Comparison of ENCODE assay signal across 13 cellular contexts in genomic region chr15:63880019-63880418, GRCh38. TPM values are rescaled to one million over a fixed set of nuclear protein-coding genes. Genes with fewer than 3 reads are reported as not detected.
DNase-seq lines count a peak whose midpoint lies in the region; ATAC-seq, FAIRE-seq and TF ChIP-seq lines count a peak whose summit lies in the region.
"Had no signal": no experiment of that assay in that cellular context is flagged by ENCODE, and none has a peak within 500 bp of the region (broad histone marks: within the 10 kb centered on the region; RNA-seq: fewer than 3 reads in every experiment).

No MANE protein-coding gene starts in this region.

- intact Hi-C loops in GM12878 (cut with micrococcal nuclease; ENCODE audit: unreplicated experiment) = no loop called here

- H3K9ac ChIP-seq in GM12878 (ENCODE audit: control insufficient read depth, insufficient read depth, low read length) (peak overlapping the region; percentile 52; the same call in 1 of the 2 replicates), neural progenitor cell (no peak overlapping the region)

- FAIRE-seq in GM12878 (lab: Jason Lieb, UNC) = no peak
- FAIRE-seq: A204.1, K562 had no signal

- no peak for TF ChIP-seq POLR2A in GM12878 (IDR thresholded peaks at IDR 0.05; ENCODE audit: low read depth, low read length)

- peaks cover 9% of the 10 kb centered on the region for H3K27me3 Mint-ChIP-seq in neural progenitor cell (ENCODE audit: insufficient read depth, low read depth)
- H3K27me3 Mint-ChIP-seq in stimulated activated naive B cell treated with anti-CD40 and anti-IgM and Interleukin-4, amounts not matched to agents 10 μg/mL and 1 μg/mL and 100 μg/mL, for 72 hours = no peaks in the 10 kb centered on the region

- H3K36me3 ChIP-seq in GM12878 (ENCODE audit: control insufficient read depth in 2 of 2, insufficient read depth in 2 of 2, low read length in 1 of 2) (no peaks in the 10 kb centered on the region), neural progenitor cell (no peaks in the 10 kb centered on the region)
- H3K36me3 ChIP-seq: BE2C had no signal

- H3K4me3 Mint-ChIP-seq in neural progenitor cell = no peak overlapping the region
- H3K4me3 Mint-ChIP-seq in stimulated activated naive B cell treated with anti-CD40 and anti-IgM and Interleukin-4, amounts not matched to agents 10 μg/mL and 1 μg/mL and 100 μg/mL, for 72 hours = no peak overlapping the region
- H3K4me3 Mint-ChIP-seq: CD8-positive, alpha-beta memory T cell had no signal

- no peak overlapping the region for H3K27ac Mint-ChIP-seq in neural progenitor cell
- H3K27ac Mint-ChIP-seq in stimulated activated naive B cell treated with anti-CD40 and anti-IgM and Interleukin-4, amounts not matched to agents 10 μg/mL and 1 μg/mL and 100 μg/mL, for 72 hours = peak overlapping the region; percentile 93

- H3K9me3 ChIP-seq in GM12878 (replicated peaks; ENCODE audit: control insufficient read depth, insufficient read depth, low read length) = no peaks in the 10 kb centered on the region
- no peaks in the 10 kb centered on the region for H3K9me3 ChIP-seq in neural progenitor cell (ENCODE audit: low read depth)
- H3K9me3 ChIP-seq: BE2C had no signal

- peaks cover 30% of the 10 kb centered on the region for H3K4me1 Mint-ChIP-seq in neural progenitor cell
- H3K4me1 Mint-ChIP-seq in stimulated activated naive B cell treated with anti-CD40 and anti-IgM and Interleukin-4, amounts not matched to agents 10 μg/mL and 1 μg/mL and 100 μg/mL, for 72 hours = peaks cover 63 to 93% of the 10 kb centered on the region in 2 donors
- H3K4me1 Mint-ChIP-seq: CD8-positive, alpha-beta memory T cell had no signal

- H3K27ac ChIP-seq in GM12878 (ENCODE audit: control insufficient read depth, insufficient read depth) = peak overlapping the region; percentile 66
- no peak overlapping the region for H3K27ac ChIP-seq in neural progenitor cell

- no peak for ATAC-seq in GM12878
- ATAC-seq in stimulated activated naive B cell treated with anti-CD40 and anti-IgM and Interleukin-4, amounts not matched to agents 10 μg/mL and 1 μg/mL and 100 μg/mL, for 72 hours (replicated peaks) = no peak
- ATAC-seq in GM21737 (IDR thresholded peaks at IDR 0.05; ENCODE audit: unreplicated experiment) = no peak
- ATAC-seq: HCT116, K562 had no signal

- TF ChIP-seq EP300 in GM12878 (IDR thresholded peaks at IDR 0.05; ENCODE audit: borderline replicate concordance in 1 of 2, control insufficient read depth in 1 of 2, low read depth in 2 of 2, low read length in 2 of 2) = no peak

- no peak for TF ChIP-seq RAD21 in GM12878 (IDR thresholded peaks at IDR 0.05; ENCODE audit: insufficient read depth, low read depth, low read length)

- H3K79me2 ChIP-seq in GM12878 (ENCODE audit: control insufficient read depth, insufficient read depth, low read length) (no peaks in the 10 kb centered on the region), neural progenitor cell (ENCODE audit: low read depth) (no peaks in the 10 kb centered on the region)

- peaks cover 14% of the 10 kb centered on the region for H3F3A ChIP-seq in neural progenitor cell (ENCODE audit: low read depth)

- POLR2A ChIA-PET in GM12878 (lab: Charles Lee) = interaction anchor here (1.6 to 5.4 kb wide), 5 partner anchors 10 to 103 kb away, joined by 7 to 53 read pairs (median 13); partner anchors contain the start of gene HERC1

- no peak overlapping the region for H3K4me3 ChIP-seq in GM12878
- no peak overlapping the region for H3K4me3 ChIP-seq in neural progenitor cell
- H3K4me3 ChIP-seq: K562 had no signal

- H3K36me3 Mint-ChIP-seq in neural progenitor cell = no peaks in the 10 kb centered on the region
- peaks cover 6 to 8% of the 10 kb centered on the region in 2 donors for H3K36me3 Mint-ChIP-seq in stimulated activated naive B cell treated with anti-CD40 and anti-IgM and Interleukin-4, amounts not matched to agents 10 μg/mL and 1 μg/mL and 100 μg/mL, for 72 hours
- H3K36me3 Mint-ChIP-seq: CD8-positive, alpha-beta memory T cell had no signal

- RAD21 ChIA-PET in GM12878 (lab: Charles Lee; ENCODE audit: unreplicated experiment) = interaction anchor here (0.6 to 7.2 kb wide), 11 partner anchors 11 to 270 kb away, joined by 3 to 77 read pairs (median 10); no protein-coding TSS in a partner anchor

- DNase-seq in ELF-1 (ENCODE audit: low read depth, low spot score) = peak; percentile 24
- DNase-seq in GM12878 (ENCODE audit: low read depth, low spot score) = no peak
- no peak for DNase-seq in neural progenitor cell (ENCODE audit: low spot score)
- no peak for DNase-seq in stimulated activated naive B cell treated with anti-CD40 and anti-IgM and Interleukin-4, amounts not matched to agents 10 μg/mL and 1 μg/mL and 100 μg/mL, for 72 hours
- DNase-seq in stimulated activated CD8-positive, alpha-beta memory T cell treated with anti-CD3 and anti-CD28 coated beads, Interleukin-4, amount 100 ng/mL, for 48 hours = no peak
- no peak for DNase-seq in effector CD4-positive, alpha-beta T cell
- DNase-seq: BE2C; CD8-positive, alpha-beta memory T cell; DMS53 had no signal

- peaks cover 53% of the 10 kb centered on the region for H3K4me1 ChIP-seq in GM12878 (ENCODE audit: control insufficient read depth, insufficient read depth, low read length)
- H3K4me1 ChIP-seq in neural progenitor cell = peaks cover 22% of the 10 kb centered on the region
- H3K4me1 ChIP-seq: BE2C had no signal

- H3K4me2 ChIP-seq in GM12878 (ENCODE audit: control insufficient read depth, insufficient read depth) (no peak overlapping the region), neural progenitor cell (peak overlapping the region; percentile 58)

- TF ChIP-seq CTCF in GM12878 (IDR thresholded peaks at IDR 0.05 in 2 of 3, conservative IDR thresholded peaks at IDR 0.05 in 1 of 3; ENCODE audit: control insufficient read depth in 2 of 3, extremely low read depth in 1 of 3, insufficient read depth in 1 of 3, low read depth in 3 of 3, low read length in 3 of 3) (no peak), neural progenitor cell (IDR thresholded peaks at IDR 0.05) (no peak)

- in situ Hi-C loops in GM12878 (cut with MboI) = no loop called here

- CTCF ChIA-PET in GM12878 (lab: Yijun Ruan, JAX) = interaction anchor here (0.6 to 6.1 kb wide), 8 partner anchors 10 to 127 kb away, joined by 3 to 37 read pairs (median 10); no protein-coding TSS in a partner anchor

- no peaks in the 10 kb centered on the region for H3K9me3 Mint-ChIP-seq in neural progenitor cell
- H3K9me3 Mint-ChIP-seq in stimulated activated naive B cell treated with anti-CD40 and anti-IgM and Interleukin-4, amounts not matched to agents 10 μg/mL and 1 μg/mL and 100 μg/mL, for 72 hours = peaks cover 0 to 3% of the 10 kb centered on the region in 2 donors
- H3K9me3 Mint-ChIP-seq: CD8-positive, alpha-beta memory T cell had no signal

- SMC1A ChIA-PET in GM12878 (lab: Charles Lee; ENCODE audit: uncharacterized antibody, unreplicated experiment) = interaction anchor here (0.9 to 7.4 kb wide), 8 partner anchors 12 to 130 kb away, joined by 3 to 143 read pairs (median 16); partner anchors contain the start of gene HERC1

- BruUV-seq in GM12878 (replicated peaks; lab: Mats Ljungman, UMichigan) = no TSS peak

- no peaks in the 10 kb centered on the region for H4K20me1 ChIP-seq in GM12878 (ENCODE audit: control insufficient read depth, insufficient read depth)
- no peaks in the 10 kb centered on the region for H4K20me1 ChIP-seq in neural progenitor cell (ENCODE audit: low read depth)

- H2AFZ ChIP-seq in GM12878 (ENCODE audit: control insufficient read depth, low read depth, low read length) (peak overlapping the region; percentile 33; the same call in 1 of the 2 replicates), neural progenitor cell (replicated peaks) (peak overlapping the region; percentile 21)

- 92% methylated on average over 1 of the region's 1 CpG for WGBS in GM12878 (ENCODE audit: insufficient coverage, insufficient replicate concordance, low lambda C conversion rate, missing lambda C conversion rate)

- H3K27me3 ChIP-seq in GM12878 (replicated peaks in 1 of 2; ENCODE audit: control insufficient read depth in 2 of 2, insufficient read depth in 2 of 2, low read length in 1 of 2) (no peaks in the 10 kb centered on the region), neural progenitor cell (no peaks in the 10 kb centered on the region)
- H3K27me3 ChIP-seq: BE2C had no signal

TF ChIP-seq in GM12878, 131 proteins besides CTCF, POLR2A, EP300 and RAD21:
- no peak for TF ChIP-seq RFX5 (IDR thresholded peaks at IDR 0.05; ENCODE audit: low read depth, low read length)
- TF ChIP-seq EGR1 (IDR thresholded peaks at IDR 0.05; ENCODE audit: borderline replicate concordance in 1 of 2, low read depth in 2 of 2, low read length in 2 of 2) = peak in 1 of 2 experiments; percentile 11; a peak in 1 of 3 replicates

RNA-seq across cellular contexts. Expression of gene HERC1, which starts 46.3 kb away (rescaled TPM):
- total RNA-seq in GM12878 (2013; cell fraction: nucleolus; rRNA removed) = 561 and 573 TPM in 2 replicates
- total RNA-seq in GM12878 (2014; rRNA removed) (80.5 and 83.3 TPM in 2 replicates), GM12878 (2014; rRNA removed; fragmentation: Illumina TruSeq; extraction: Trizol) (62.3 and 68.2 TPM in 2 replicates), GM12878 (2021) (73.4 and 78.6 TPM in 2 replicates), neural progenitor cell (ENCODE audit: low replicate concordance) (55.0 and 75.0 TPM in 2 replicates)
- polyA plus RNA-seq in GM12878 (2011; ENCODE audit: low read depth) = 23.1 TPM
- polyA plus RNA-seq in GM12878 (2011; rRNA removed) (28.8 and 38.2 TPM in 2 replicates), GM12878 (2014; fragmentation: Illumina TruSeq; extraction: Trizol) (56.2 and 59.5 TPM in 2 replicates), GM12878 (2014; fragmentation: Nextera tagmentation; extraction: Ambion mirVana) (10 to 100 TPM; 11.3 to 21.1 TPM), GM12878 (2014; rRNA removed) (53.8 and 55.0 TPM in 2 replicates), GM12878 (2016; fragmentation: Nextera tagmentation; extraction: Ambion mirVana) (10 to 100 TPM; 28.9 to 29.4 TPM)
- 44.2 and 56.0 TPM in 2 replicates for polyA plus RNA-seq in GM12878 (2011; cell fraction: cytosol; rRNA removed)
- 133 TPM in 2 replicates for polyA plus RNA-seq in GM12878 (2011; cell fraction: nucleus; rRNA removed)
- 37.2 and 52.5 TPM in 2 replicates for polyA plus RNA-seq in GM12878 (2012)
- 113 and 115 TPM in 2 replicates for polyA minus RNA-seq in GM12878 (2011; rRNA and poly(A)+ RNA removed)
- polyA minus RNA-seq in GM12878 (2011; cell fraction: cytosol; rRNA and poly(A)+ RNA removed) = 43.2 and 52.2 TPM in 2 replicates
- 70.1 and 128 TPM in 2 replicates for polyA minus RNA-seq in GM12878 (2011; cell fraction: nucleus; rRNA and poly(A)+ RNA removed)
